Comparison of ENCODE assay signal across 20 cellular contexts in the genomic region with DNA sequence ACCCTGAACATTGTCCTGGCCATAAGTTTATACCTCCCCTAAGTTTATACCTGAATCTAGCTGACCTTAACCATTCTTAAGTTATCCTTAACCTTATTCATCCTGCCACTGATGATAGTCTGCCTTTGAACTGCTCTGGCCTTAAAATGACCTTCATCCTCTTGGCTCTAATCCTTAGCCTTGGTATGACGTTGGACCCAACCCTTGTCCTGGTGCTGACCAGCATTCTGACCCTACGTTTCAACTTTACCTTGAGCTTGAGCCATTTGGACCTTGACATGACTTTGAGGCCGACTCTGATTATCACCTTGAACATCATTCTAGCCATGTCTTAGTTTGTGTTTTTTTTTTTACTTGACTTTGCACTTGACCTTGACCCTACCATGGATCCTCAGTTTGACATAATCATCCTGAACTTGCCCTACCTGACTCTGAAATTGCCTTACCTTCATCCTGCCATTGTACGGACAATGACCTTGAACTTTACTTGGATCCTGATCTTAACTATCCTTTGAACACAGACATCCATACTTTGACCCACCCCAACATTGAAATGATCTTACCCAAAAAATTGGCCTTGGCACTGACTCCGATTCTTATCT.
DNase-seq lines count a peak whose midpoint lies in the region; ATAC-seq lines count a peak whose summit lies in the region.
"Had no signal": no experiment of that assay in that cellular context is flagged by ENCODE, and none has a peak within 500 bp of the region (broad histone marks: within the 10 kb centered on the region; RNA-seq: fewer than 3 reads in every experiment).

No MANE protein-coding gene starts in this region.

- H3K4me1 ChIP-seq in right cardiac atrium (ENCODE audit: control insufficient read depth, insufficient read depth, low read length): peaks cover 6% of the 10 kb centered on the region
- H3K4me1 ChIP-seq: Caco-2 had no signal

- H3K4me3 ChIP-seq in right cardiac atrium (ENCODE audit: low read length): no peak overlapping the region

- WGBS in right cardiac atrium: 95% methylated on average over 5 of the region's 5 CpGs

- no peak for ATAC-seq in right cardiac atrium
- ATAC-seq in left ventricle myocardium superior: no peak
- peak; percentile 56 for ATAC-seq in left lobe of liver
- no peak for ATAC-seq in HG03457 (IDR thresholded peaks at IDR 0.05; ENCODE audit: unreplicated experiment)
- no peak for ATAC-seq in HG02870 (IDR thresholded peaks at IDR 0.05; ENCODE audit: unreplicated experiment)
- ATAC-seq: PC-3 had no signal

- peak overlapping the region; percentile 9 for H3K27ac Mint-ChIP-seq in T-helper 2 cell treated with Interferon-gamma antibody and Interleukin-4, amounts not matched to agents 5 μg/mL and 100 μg/mL, for 36 hours
- H3K27ac Mint-ChIP-seq: B cell had no signal

- DNase-seq in T-helper 2 cell treated with Interferon-gamma antibody and Interleukin-4, amounts not matched to agents 5 μg/mL and 100 μg/mL, for 36 hours (ENCODE audit: low spot score): no peak
- no peak for DNase-seq in T-helper 2 cell
- DNase-seq in right cardiac atrium: no peak
- no peak for DNase-seq in left ventricle myocardium superior
- no peak for DNase-seq in left lobe of liver (ENCODE audit: low spot score)
- no peak for DNase-seq in NCI-H69 (lab: John Stamatoyannopoulos, UW)
- DNase-seq: Caco-2, DMS153, GDM1, MV-4-11, NCI-H1694 treated with DMSO at 0.1 percent for 48 hours, NCI-H345, NCI-H524 treated with DMSO at 0.1 percent for 48 hours, PC-3, RPMI8226 had no signal

- intact Hi-C loops in right cardiac atrium (cut with DNase I): no loop called here
- intact Hi-C loops in left ventricle myocardium superior (cut with micrococcal nuclease): no loop called here

- H3K27me3 ChIP-seq in right cardiac atrium (ENCODE audit: control insufficient read depth, insufficient read depth): no peaks in the 10 kb centered on the region

- H3K9me3 ChIP-seq in right cardiac atrium (ENCODE audit: control insufficient read depth, low read length): no peaks in the 10 kb centered on the region
- H3K9me3 ChIP-seq: Caco-2 had no signal

- no peaks in the 10 kb centered on the region for H3K4me1 Mint-ChIP-seq in T-helper 2 cell treated with Interferon-gamma antibody and Interleukin-4, amounts not matched to agents 5 μg/mL and 100 μg/mL, for 36 hours (ENCODE audit: low read depth)
- H3K4me1 Mint-ChIP-seq: B cell had no signal

- H3K36me3 Mint-ChIP-seq in T-helper 2 cell treated with Interferon-gamma antibody and Interleukin-4, amounts not matched to agents 5 μg/mL and 100 μg/mL, for 36 hours (ENCODE audit: low read depth): peaks cover 45% of the 10 kb centered on the region

- H3K27me3 Mint-ChIP-seq in T-helper 2 cell treated with Interferon-gamma antibody and Interleukin-4, amounts not matched to agents 5 μg/mL and 100 μg/mL, for 36 hours (ENCODE audit: low read depth): no peaks in the 10 kb centered on the region
- H3K27me3 Mint-ChIP-seq: B cell had no signal

- no peaks in the 10 kb centered on the region for H3K9me3 Mint-ChIP-seq in T-helper 2 cell treated with Interferon-gamma antibody and Interleukin-4, amounts not matched to agents 5 μg/mL and 100 μg/mL, for 36 hours

- H3K4me3 Mint-ChIP-seq in T-helper 2 cell treated with Interferon-gamma antibody and Interleukin-4, amounts not matched to agents 5 μg/mL and 100 μg/mL, for 36 hours: no peak overlapping the region
- H3K4me3 Mint-ChIP-seq: B cell had no signal

- H3K27ac ChIP-seq in right cardiac atrium (ENCODE audit: low read length): peak overlapping the region; percentile 49
- H3K27ac ChIP-seq: 22Rv1, KMS-11 had no signal
